In the genomic region with DNA sequence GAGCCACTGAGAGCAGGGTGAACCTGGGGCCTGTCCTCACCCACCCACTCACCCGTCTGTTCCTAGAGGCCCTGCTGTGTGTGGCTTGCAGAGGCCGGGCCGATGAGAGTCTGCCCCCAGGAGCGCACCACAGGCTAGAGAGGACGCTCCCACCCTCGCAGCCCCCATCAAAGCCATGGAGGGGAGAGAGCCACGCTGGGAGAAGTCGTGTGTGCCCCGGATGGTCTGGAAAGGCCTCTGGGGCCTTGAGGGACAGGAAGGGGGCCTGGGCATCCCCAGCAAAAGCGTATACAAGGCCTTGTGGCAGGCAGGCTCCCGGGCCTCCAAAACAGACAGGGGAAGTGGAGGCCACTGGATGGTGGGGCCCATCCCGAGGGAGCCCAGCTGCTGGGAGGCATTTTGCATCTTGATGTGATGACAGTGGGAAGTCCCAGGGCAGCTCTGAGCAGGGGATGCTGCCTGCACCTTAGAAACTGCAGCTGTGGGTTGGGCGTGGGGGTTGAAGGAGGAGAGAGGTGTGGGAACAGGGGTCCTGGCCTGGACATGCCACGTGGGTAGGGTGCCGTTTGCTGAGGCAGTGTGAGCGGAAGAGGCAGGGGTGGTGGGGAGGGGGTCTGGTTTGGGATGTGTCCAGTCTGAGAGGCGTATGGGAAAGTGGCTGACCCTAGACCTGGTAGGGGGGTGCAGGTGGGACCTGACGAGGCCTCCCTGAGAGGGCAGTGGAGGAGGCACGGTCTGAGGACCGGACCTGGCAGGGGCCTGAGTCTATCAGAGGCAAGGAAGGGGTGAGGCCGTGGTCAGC, we compare ENCODE assay signal across 1 cellular context.
TF ChIP-seq lines count a peak whose summit lies in the region.

No MANE protein-coding gene starts in this region.

TF ChIP-seq in GM12878, 131 proteins besides CTCF, POLR2A, EP300 and RAD21 (continued from another document):
- TF ChIP-seq, protein P1, sequence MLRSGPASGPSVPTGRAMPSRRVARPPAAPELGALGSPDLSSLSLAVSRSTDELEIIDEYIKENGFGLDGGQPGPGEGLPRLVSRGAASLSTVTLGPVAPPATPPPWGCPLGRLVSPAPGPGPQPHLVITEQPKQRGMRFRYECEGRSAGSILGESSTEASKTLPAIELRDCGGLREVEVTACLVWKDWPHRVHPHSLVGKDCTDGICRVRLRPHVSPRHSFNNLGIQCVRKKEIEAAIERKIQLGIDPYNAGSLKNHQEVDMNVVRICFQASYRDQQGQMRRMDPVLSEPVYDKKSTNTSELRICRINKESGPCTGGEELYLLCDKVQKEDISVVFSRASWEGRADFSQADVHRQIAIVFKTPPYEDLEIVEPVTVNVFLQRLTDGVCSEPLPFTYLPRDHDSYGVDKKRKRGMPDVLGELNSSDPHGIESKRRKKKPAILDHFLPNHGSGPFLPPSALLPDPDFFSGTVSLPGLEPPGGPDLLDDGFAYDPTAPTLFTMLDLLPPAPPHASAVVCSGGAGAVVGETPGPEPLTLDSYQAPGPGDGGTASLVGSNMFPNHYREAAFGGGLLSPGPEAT (IDR thresholded peaks at IDR 0.05; ENCODE audit: low read depth) = no peak
- TF ChIP-seq, protein P2, sequence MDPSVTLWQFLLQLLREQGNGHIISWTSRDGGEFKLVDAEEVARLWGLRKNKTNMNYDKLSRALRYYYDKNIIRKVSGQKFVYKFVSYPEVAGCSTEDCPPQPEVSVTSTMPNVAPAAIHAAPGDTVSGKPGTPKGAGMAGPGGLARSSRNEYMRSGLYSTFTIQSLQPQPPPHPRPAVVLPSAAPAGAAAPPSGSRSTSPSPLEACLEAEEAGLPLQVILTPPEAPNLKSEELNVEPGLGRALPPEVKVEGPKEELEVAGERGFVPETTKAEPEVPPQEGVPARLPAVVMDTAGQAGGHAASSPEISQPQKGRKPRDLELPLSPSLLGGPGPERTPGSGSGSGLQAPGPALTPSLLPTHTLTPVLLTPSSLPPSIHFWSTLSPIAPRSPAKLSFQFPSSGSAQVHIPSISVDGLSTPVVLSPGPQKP (IDR thresholded peaks at IDR 0.05; ENCODE audit: low read depth, low read length) = 0 out of 2 replicates have a peak, but pooled peaks have one; percentile 21
- TF ChIP-seq SRF (IDR thresholded peaks at IDR 0.05; ENCODE audit: low read depth in 2 of 2, low read length in 2 of 2) (no peak), SREBF2 (IDR thresholded peaks at IDR 0.05; ENCODE audit: low read length) (no peak), MEF2B (IDR thresholded peaks at IDR 0.05; ENCODE audit: partially characterized antibody, poor library complexity, severe bottlenecking) (peak; percentile 30), IKZF1 (conservative IDR thresholded peaks at IDR 0.05) (peak; percentile 55), EGR1 (IDR thresholded peaks at IDR 0.05; ENCODE audit: borderline replicate concordance in 1 of 2, low read depth in 2 of 2, low read length in 2 of 2) (peak in 1 of 2 experiments; percentile 45; a peak in 1 of 3 replicates), BHLHE40 (IDR thresholded peaks at IDR 0.05; ENCODE audit: borderline replicate concordance in 1 of 2, low read depth in 2 of 2, low read length in 1 of 2) (peak in 1 of 2 experiments; percentile 28; a peak in 1 of 4 replicates)
- TF ChIP-seq, protein P3, sequence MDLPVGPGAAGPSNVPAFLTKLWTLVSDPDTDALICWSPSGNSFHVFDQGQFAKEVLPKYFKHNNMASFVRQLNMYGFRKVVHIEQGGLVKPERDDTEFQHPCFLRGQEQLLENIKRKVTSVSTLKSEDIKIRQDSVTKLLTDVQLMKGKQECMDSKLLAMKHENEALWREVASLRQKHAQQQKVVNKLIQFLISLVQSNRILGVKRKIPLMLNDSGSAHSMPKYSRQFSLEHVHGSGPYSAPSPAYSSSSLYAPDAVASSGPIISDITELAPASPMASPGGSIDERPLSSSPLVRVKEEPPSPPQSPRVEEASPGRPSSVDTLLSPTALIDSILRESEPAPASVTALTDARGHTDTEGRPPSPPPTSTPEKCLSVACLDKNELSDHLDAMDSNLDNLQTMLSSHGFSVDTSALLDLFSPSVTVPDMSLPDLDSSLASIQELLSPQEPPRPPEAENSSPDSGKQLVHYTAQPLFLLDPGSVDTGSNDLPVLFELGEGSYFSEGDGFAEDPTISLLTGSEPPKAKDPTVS (IDR thresholded peaks at IDR 0.05; ENCODE audit: low read depth, low read length) = no peak
- TF ChIP-seq, protein P4, sequence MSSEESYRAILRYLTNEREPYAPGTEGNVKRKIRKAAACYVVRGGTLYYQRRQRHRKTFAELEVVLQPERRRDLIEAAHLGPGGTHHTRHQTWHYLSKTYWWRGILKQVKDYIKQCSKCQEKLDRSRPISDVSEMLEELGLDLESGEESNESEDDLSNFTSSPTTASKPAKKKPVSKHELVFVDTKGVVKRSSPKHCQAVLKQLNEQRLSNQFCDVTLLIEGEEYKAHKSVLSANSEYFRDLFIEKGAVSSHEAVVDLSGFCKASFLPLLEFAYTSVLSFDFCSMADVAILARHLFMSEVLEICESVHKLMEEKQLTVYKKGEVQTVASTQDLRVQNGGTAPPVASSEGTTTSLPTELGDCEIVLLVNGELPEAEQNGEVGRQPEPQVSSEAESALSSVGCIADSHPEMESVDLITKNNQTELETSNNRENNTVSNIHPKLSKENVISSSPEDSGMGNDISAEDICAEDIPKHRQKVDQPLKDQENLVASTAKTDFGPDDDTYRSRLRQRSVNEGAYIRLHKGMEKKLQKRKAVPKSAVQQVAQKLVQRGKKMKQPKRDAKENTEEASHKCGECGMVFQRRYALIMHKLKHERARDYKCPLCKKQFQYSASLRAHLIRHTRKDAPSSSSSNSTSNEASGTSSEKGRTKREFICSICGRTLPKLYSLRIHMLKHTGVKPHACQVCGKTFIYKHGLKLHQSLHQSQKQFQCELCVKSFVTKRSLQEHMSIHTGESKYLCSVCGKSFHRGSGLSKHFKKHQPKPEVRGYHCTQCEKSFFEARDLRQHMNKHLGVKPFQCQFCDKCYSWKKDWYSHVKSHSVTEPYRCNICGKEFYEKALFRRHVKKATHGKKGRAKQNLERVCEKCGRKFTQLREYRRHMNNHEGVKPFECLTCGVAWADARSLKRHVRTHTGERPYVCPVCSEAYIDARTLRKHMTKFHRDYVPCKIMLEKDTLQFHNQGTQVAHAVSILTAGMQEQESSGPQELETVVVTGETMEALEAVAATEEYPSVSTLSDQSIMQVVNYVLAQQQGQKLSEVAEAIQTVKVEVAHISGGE (CRISPR knock-in tag; IDR thresholded peaks at IDR 0.05) = no peak
- TF ChIP-seq, protein P5, sequence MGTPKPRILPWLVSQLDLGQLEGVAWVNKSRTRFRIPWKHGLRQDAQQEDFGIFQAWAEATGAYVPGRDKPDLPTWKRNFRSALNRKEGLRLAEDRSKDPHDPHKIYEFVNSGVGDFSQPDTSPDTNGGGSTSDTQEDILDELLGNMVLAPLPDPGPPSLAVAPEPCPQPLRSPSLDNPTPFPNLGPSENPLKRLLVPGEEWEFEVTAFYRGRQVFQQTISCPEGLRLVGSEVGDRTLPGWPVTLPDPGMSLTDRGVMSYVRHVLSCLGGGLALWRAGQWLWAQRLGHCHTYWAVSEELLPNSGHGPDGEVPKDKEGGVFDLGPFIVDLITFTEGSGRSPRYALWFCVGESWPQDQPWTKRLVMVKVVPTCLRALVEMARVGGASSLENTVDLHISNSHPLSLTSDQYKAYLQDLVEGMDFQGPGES (IDR thresholded peaks at IDR 0.05) = no peak
